Comparison of ENCODE assay signal across 21 cellular contexts in genomic region chr5:80928073-80928472, GRCh38.
"Had no signal": no experiment of that assay in that cellular context is flagged by ENCODE, and none has a peak within 500 bp of the region (broad histone marks: within the 10 kb centered on the region; RNA-seq: fewer than 3 reads in every experiment).

No MANE protein-coding gene starts in this region.

- FAIRE-seq: keratinocyte, pancreas had no signal

- H3K4me1 ChIP-seq: left lung, pancreas, stomach had no signal

- H3K9me3 ChIP-seq: left lung, neutrophil, pancreas, right lobe of liver, stomach had no signal

- H3K36me3 Mint-ChIP-seq: activated CD4-positive, alpha-beta memory T cell treated with anti-CD3 and anti-CD28 coated beads for 36 hours; activated naive CD8-positive, alpha-beta T cell treated with anti-CD3 and anti-CD28 coated beads for 36 hours; natural killer cell treated with Interleukin-12 subunit alpha and Interleukin-12 subunit beta and Interleukin-15 and Interleukin-18, amount 100 ng/mL, for 72 hours; type B pancreatic cell had no signal

- H3K4me3 Mint-ChIP-seq: activated CD4-positive, alpha-beta memory T cell treated with anti-CD3 and anti-CD28 coated beads for 36 hours; activated CD4-positive, alpha-beta T cell treated with anti-CD3 and anti-CD28 coated beads for 36 hours; activated naive CD8-positive, alpha-beta T cell treated with anti-CD3 and anti-CD28 coated beads for 36 hours; mesothelial cell of epicardium; natural killer cell treated with Interleukin-12 subunit alpha and Interleukin-12 subunit beta and Interleukin-15 and Interleukin-18, amount 100 ng/mL, for 72 hours; type B pancreatic cell had no signal

- DNase-seq: activated CD4-positive, alpha-beta memory T cell treated with anti-CD3 and anti-CD28 coated beads for 36 hours; activated CD4-positive, alpha-beta T cell treated with anti-CD3 and anti-CD28 coated beads for 36 hours; activated naive CD4-positive, alpha-beta T cell; activated naive CD8-positive, alpha-beta T cell treated with anti-CD3 and anti-CD28 coated beads for 36 hours; activated T-cell treated with anti-CD3 and anti-CD28 coated beads for 4 hours; amniotic stem cell; foreskin melanocyte; left lung; pancreas; right lobe of liver; stimulated activated CD4-positive, alpha-beta T cell treated with anti-CD3 and anti-CD28 coated beads, Interleukin-4, amount 100 ng/mL, for 1 hour; stomach; WERI-Rb-1 had no signal

- H3K9me3 Mint-ChIP-seq: activated CD4-positive, alpha-beta memory T cell treated with anti-CD3 and anti-CD28 coated beads for 36 hours; activated naive CD8-positive, alpha-beta T cell treated with anti-CD3 and anti-CD28 coated beads for 36 hours; natural killer cell treated with Interleukin-12 subunit alpha and Interleukin-12 subunit beta and Interleukin-15 and Interleukin-18, amount 100 ng/mL, for 72 hours; type B pancreatic cell had no signal

- H3K27me3 ChIP-seq: cardiac muscle cell, left lung, neutrophil, pancreas, right lobe of liver, stomach had no signal

- H3K27me3 Mint-ChIP-seq: activated CD4-positive, alpha-beta memory T cell treated with anti-CD3 and anti-CD28 coated beads for 36 hours; activated CD4-positive, alpha-beta T cell treated with anti-CD3 and anti-CD28 coated beads for 36 hours; activated naive CD8-positive, alpha-beta T cell treated with anti-CD3 and anti-CD28 coated beads for 36 hours; natural killer cell treated with Interleukin-12 subunit alpha and Interleukin-12 subunit beta and Interleukin-15 and Interleukin-18, amount 100 ng/mL, for 72 hours had no signal

- H3K27ac Mint-ChIP-seq: activated CD4-positive, alpha-beta memory T cell treated with anti-CD3 and anti-CD28 coated beads for 36 hours; activated CD4-positive, alpha-beta T cell treated with anti-CD3 and anti-CD28 coated beads for 36 hours; activated naive CD8-positive, alpha-beta T cell treated with anti-CD3 and anti-CD28 coated beads for 36 hours; mesothelial cell of epicardium; natural killer cell treated with Interleukin-12 subunit alpha and Interleukin-12 subunit beta and Interleukin-15 and Interleukin-18, amount 100 ng/mL, for 72 hours; type B pancreatic cell had no signal

- H3K36me3 ChIP-seq: cardiac muscle cell, left lung, neutrophil, pancreas, right lobe of liver, stomach, WERI-Rb-1 had no signal

- H3K27ac ChIP-seq: cardiac muscle cell, epithelial cell of prostate, left lung, neutrophil, pancreas, right lobe of liver, stomach, WERI-Rb-1 had no signal

- H3K4me3 ChIP-seq: cardiac muscle cell, left lung, pancreas, right lobe of liver, smooth muscle cell, stomach had no signal

- ATAC-seq: activated CD4-positive, alpha-beta T cell treated with anti-CD3 and anti-CD28 coated beads for 36 hours; left lung; natural killer cell treated with Interleukin-12 subunit alpha and Interleukin-12 subunit beta and Interleukin-15 and Interleukin-18, amount 100 ng/mL, for 72 hours; pancreas; right lobe of liver had no signal

- H3K4me1 Mint-ChIP-seq: activated naive CD8-positive, alpha-beta T cell treated with anti-CD3 and anti-CD28 coated beads for 36 hours had no signal

- H3K4me2 ChIP-seq: smooth muscle cell had no signal
